1 cellular context compared by ENCODE assay signal in the genomic region with DNA sequence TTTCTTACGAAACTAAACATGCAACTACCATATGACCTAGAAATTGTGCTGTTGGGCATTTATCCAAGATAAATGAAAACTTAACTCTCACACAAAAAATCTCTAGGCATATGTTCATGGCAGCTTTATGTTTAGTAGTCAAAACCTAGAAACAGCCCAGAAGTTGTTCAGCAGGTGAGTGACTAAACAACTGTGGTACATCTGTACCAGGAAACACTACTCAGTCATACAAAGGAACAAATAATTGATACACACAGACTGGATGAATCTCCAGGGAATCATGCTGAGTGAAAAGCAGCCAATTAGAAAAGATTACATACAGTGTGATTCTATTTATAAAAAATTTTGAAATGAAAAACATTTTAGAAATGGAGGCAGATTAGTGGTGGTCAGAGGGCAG.
TF ChIP-seq lines count a peak whose summit lies in the region.

No MANE protein-coding gene starts in this region.

TF ChIP-seq in IMR-90, 13 proteins besides CTCF, POLR2A, EP300 and RAD21:
- TF ChIP-seq, protein P1, sequence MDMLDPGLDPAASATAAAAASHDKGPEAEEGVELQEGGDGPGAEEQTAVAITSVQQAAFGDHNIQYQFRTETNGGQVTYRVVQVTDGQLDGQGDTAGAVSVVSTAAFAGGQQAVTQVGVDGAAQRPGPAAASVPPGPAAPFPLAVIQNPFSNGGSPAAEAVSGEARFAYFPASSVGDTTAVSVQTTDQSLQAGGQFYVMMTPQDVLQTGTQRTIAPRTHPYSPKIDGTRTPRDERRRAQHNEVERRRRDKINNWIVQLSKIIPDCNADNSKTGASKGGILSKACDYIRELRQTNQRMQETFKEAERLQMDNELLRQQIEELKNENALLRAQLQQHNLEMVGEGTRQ (IDR thresholded peaks at IDR 0.05; ENCODE audit: low read depth, low read length) = no peak
- TF ChIP-seq, protein P2, sequence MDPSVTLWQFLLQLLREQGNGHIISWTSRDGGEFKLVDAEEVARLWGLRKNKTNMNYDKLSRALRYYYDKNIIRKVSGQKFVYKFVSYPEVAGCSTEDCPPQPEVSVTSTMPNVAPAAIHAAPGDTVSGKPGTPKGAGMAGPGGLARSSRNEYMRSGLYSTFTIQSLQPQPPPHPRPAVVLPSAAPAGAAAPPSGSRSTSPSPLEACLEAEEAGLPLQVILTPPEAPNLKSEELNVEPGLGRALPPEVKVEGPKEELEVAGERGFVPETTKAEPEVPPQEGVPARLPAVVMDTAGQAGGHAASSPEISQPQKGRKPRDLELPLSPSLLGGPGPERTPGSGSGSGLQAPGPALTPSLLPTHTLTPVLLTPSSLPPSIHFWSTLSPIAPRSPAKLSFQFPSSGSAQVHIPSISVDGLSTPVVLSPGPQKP (IDR thresholded peaks at IDR 0.05; ENCODE audit: borderline replicate concordance, low read depth, low read length) = no peak
